Comparison of ENCODE assay signal across 10 cellular contexts in the genomic region with DNA sequence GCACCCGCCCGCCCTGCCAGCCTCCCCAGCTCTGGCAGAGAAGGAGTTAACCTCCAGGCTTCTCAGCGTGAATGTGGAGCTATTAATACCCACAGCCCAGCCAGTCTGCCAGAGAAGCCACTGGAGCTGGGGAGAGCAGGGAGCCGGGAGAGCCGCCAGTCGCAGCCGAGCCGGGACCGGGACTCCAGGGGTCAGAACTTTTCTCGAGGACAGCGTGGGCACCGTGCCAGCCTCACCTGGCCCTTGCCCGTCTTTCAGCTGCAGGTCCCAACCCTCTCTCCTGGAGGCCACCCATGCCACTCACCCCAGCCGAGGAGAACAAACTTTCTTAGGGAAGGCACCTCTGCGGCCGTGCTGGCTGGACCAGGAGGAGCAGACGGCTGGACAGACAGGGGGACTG. TPM values are rescaled to one million over a fixed set of nuclear protein-coding genes. Genes with fewer than 3 reads are reported as not detected.
DNase-seq lines count a peak whose midpoint lies in the region; ATAC-seq and TF ChIP-seq lines count a peak whose summit lies in the region.
"Had no signal": no experiment of that assay in that cellular context is flagged by ENCODE, and none has a peak within 500 bp of the region (broad histone marks: within the 10 kb centered on the region; RNA-seq: fewer than 3 reads in every experiment).

No MANE protein-coding gene starts in this region.

- TF ChIP-seq CTCF in cardiac muscle cell (IDR thresholded peaks at IDR 0.05; ENCODE audit: low read depth, low read length) (no peak), parathyroid adenoma (IDR thresholded peaks at IDR 0.05) (no peak)

- H3K9ac ChIP-seq in parathyroid adenoma: no peak overlapping the region

- H3K79me2 ChIP-seq in parathyroid adenoma: no peaks in the 10 kb centered on the region

- H3K36me3 ChIP-seq in cardiac muscle cell (no peaks in the 10 kb centered on the region), parathyroid adenoma (ENCODE audit: control insufficient read depth, insufficient read depth, low read length) (no peaks in the 10 kb centered on the region)

- peaks cover 23% of the 10 kb centered on the region for H3K4me1 ChIP-seq in cardiac muscle cell (ENCODE audit: low read depth)
- H3K4me1 ChIP-seq in parathyroid adenoma: peaks cover 5% of the 10 kb centered on the region

- peak overlapping the region; percentile 83 for H3K27ac ChIP-seq in cardiac muscle cell
- no peak overlapping the region for H3K27ac ChIP-seq in parathyroid adenoma

- H3K27me3 ChIP-seq in cardiac muscle cell: no peaks in the 10 kb centered on the region
- H3K27me3 ChIP-seq in parathyroid adenoma (ENCODE audit: control insufficient read depth, insufficient read depth, low read length): no peaks in the 10 kb centered on the region

- H3K4me2 ChIP-seq in parathyroid adenoma (ENCODE audit: low read length): peak overlapping the region; percentile 83

- H3K4me3 ChIP-seq in cardiac muscle cell: peak overlapping the region; percentile 41
- H3K4me3 ChIP-seq in parathyroid adenoma (ENCODE audit: low read depth, low read length): peak overlapping the region; percentile 47

- H2AFZ ChIP-seq in parathyroid adenoma: peak overlapping the region; percentile 82

- no peaks in the 10 kb centered on the region for H3K9me3 ChIP-seq in cardiac muscle cell (ENCODE audit: low read depth)
- no peaks in the 10 kb centered on the region for H3K9me3 ChIP-seq in parathyroid adenoma (ENCODE audit: control insufficient read depth, low read length)

- peak; percentile 46 for DNase-seq in GM03348 (ENCODE audit: low spot score)
- peak; percentile 33 to 87 for DNase-seq in cardiac muscle cell (ENCODE audit: low read depth in 1 of 2, low spot score in 1 of 2)
- DNase-seq in activated CD4-positive, alpha-beta T cell treated with anti-CD3 and anti-CD28 coated beads for 4 hours: no peak
- DNase-seq in activated CD8-positive, alpha-beta memory T cell treated with anti-CD3 and anti-CD28 coated beads for 24 hours: no peak
- no peak for DNase-seq in NCI-H1930 (lab: John Stamatoyannopoulos, UW)
- DNase-seq: activated CD8-positive, alpha-beta memory T cell treated with anti-CD3 and anti-CD28 coated beads, Interleukin-2, amount 50 U/mL, for 48 hours; EL had no signal

- ATAC-seq in SK-N-SH treated with all-trans-retinoic acid at 6 μM for 48 hours: peak; percentile 75
- no peak for ATAC-seq in GM19023 (IDR thresholded peaks at IDR 0.05; ENCODE audit: unreplicated experiment)

TF ChIP-seq in SK-N-SH treated with all-trans-retinoic acid at 6 μM for 48 hours, 23 proteins besides CTCF, POLR2A, EP300 and RAD21:
- TF ChIP-seq RARB (CRISPR knock-in tag; IDR thresholded peaks at IDR 0.05) (no peak), SNAI2 (CRISPR knock-in tag; IDR thresholded peaks at IDR 0.05) (no peak), OSR1 (CRISPR knock-in tag; IDR thresholded peaks at IDR 0.05) (no peak), ZNF565 (CRISPR knock-in tag; conservative IDR thresholded peaks at IDR 0.05; ENCODE audit: low read depth) (no peak), BACH2 (CRISPR knock-in tag; IDR thresholded peaks at IDR 0.05; ENCODE audit: borderline replicate concordance) (no peak), TCF4 (CRISPR knock-in tag; IDR thresholded peaks at IDR 0.05; ENCODE audit: borderline replicate concordance) (no peak), ZNF70 (CRISPR knock-in tag; IDR thresholded peaks at IDR 0.05) (no peak), ESRRG (CRISPR knock-in tag; IDR thresholded peaks at IDR 0.05) (no peak), CSDC2 (CRISPR knock-in tag; IDR thresholded peaks at IDR 0.05) (no peak), GLIS3 (CRISPR knock-in tag; IDR thresholded peaks at IDR 0.05) (no peak), ZFP3 (CRISPR knock-in tag; IDR thresholded peaks at IDR 0.05) (no peak), ARNTL (CRISPR knock-in tag; IDR thresholded peaks at IDR 0.05; ENCODE audit: borderline replicate concordance, low read depth) (no peak), ZFP30 (CRISPR knock-in tag; IDR thresholded peaks at IDR 0.05) (no peak), ISL1 (CRISPR knock-in tag; IDR thresholded peaks at IDR 0.05) (no peak), ZNF8 (CRISPR knock-in tag; IDR thresholded peaks at IDR 0.05) (no peak)
- TF ChIP-seq, protein P1, sequence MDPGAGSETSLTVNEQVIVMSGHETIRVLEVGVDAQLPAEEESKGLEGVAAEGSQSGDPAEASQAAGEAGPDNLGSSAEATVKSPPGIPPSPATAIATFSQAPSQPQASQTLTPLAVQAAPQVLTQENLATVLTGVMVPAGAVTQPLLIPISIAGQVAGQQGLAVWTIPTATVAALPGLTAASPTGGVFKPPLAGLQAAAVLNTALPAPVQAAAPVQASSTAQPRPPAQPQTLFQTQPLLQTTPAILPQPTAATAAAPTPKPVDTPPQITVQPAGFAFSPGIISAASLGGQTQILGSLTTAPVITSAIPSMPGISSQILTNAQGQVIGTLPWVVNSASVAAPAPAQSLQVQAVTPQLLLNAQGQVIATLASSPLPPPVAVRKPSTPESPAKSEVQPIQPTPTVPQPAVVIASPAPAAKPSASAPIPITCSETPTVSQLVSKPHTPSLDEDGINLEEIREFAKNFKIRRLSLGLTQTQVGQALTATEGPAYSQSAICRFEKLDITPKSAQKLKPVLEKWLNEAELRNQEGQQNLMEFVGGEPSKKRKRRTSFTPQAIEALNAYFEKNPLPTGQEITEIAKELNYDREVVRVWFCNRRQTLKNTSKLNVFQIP (CRISPR knock-in tag; IDR thresholded peaks at IDR 0.05; ENCODE audit: borderline replicate concordance, low read depth): no peak
- TF ChIP-seq, protein P2, sequence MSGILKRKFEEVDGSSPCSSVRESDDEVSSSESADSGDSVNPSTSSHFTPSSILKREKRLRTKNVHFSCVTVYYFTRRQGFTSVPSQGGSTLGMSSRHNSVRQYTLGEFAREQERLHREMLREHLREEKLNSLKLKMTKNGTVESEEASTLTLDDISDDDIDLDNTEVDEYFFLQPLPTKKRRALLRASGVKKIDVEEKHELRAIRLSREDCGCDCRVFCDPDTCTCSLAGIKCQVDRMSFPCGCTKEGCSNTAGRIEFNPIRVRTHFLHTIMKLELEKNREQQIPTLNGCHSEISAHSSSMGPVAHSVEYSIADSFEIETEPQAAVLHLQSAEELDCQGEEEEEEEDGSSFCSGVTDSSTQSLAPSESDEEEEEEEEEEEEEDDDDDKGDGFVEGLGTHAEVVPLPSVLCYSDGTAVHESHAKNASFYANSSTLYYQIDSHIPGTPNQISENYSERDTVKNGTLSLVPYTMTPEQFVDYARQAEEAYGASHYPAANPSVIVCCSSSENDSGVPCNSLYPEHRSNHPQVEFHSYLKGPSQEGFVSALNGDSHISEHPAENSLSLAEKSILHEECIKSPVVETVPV (CRISPR knock-in tag; IDR thresholded peaks at IDR 0.05): no peak
- TF ChIP-seq, protein P3, sequence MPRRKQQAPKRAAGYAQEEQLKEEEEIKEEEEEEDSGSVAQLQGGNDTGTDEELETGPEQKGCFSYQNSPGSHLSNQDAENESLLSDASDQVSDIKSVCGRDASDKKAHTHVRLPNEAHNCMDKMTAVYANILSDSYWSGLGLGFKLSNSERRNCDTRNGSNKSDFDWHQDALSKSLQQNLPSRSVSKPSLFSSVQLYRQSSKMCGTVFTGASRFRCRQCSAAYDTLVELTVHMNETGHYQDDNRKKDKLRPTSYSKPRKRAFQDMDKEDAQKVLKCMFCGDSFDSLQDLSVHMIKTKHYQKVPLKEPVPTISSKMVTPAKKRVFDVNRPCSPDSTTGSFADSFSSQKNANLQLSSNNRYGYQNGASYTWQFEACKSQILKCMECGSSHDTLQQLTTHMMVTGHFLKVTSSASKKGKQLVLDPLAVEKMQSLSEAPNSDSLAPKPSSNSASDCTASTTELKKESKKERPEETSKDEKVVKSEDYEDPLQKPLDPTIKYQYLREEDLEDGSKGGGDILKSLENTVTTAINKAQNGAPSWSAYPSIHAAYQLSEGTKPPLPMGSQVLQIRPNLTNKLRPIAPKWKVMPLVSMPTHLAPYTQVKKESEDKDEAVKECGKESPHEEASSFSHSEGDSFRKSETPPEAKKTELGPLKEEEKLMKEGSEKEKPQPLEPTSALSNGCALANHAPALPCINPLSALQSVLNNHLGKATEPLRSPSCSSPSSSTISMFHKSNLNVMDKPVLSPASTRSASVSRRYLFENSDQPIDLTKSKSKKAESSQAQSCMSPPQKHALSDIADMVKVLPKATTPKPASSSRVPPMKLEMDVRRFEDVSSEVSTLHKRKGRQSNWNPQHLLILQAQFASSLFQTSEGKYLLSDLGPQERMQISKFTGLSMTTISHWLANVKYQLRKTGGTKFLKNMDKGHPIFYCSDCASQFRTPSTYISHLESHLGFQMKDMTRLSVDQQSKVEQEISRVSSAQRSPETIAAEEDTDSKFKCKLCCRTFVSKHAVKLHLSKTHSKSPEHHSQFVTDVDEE (CRISPR knock-in tag; IDR thresholded peaks at IDR 0.05): no peak
- TF ChIP-seq, protein P4, sequence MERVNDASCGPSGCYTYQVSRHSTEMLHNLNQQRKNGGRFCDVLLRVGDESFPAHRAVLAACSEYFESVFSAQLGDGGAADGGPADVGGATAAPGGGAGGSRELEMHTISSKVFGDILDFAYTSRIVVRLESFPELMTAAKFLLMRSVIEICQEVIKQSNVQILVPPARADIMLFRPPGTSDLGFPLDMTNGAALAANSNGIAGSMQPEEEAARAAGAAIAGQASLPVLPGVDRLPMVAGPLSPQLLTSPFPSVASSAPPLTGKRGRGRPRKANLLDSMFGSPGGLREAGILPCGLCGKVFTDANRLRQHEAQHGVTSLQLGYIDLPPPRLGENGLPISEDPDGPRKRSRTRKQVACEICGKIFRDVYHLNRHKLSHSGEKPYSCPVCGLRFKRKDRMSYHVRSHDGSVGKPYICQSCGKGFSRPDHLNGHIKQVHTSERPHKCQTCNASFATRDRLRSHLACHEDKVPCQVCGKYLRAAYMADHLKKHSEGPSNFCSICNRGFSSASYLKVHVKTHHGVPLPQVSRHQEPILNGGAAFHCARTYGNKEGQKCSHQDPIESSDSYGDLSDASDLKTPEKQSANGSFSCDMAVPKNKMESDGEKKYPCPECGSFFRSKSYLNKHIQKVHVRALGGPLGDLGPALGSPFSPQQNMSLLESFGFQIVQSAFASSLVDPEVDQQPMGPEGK (CRISPR knock-in tag; IDR thresholded peaks at IDR 0.05; ENCODE audit: borderline replicate concordance): no peak

RNA-seq across cellular contexts. Expression of gene SBK1, which starts 33.8 kb away (rescaled TPM):
- total RNA-seq in cardiac muscle cell: 11.7 and 12.0 TPM in 2 replicates
- 12.9 and 15.3 TPM in 2 replicates for polyA plus RNA-seq in cardiac muscle cell

RNA-seq across cellular contexts. Expression of gene XPO6, which starts 46.8 kb away (rescaled TPM):
- 72.5 and 79.8 TPM in 2 replicates for total RNA-seq in cardiac muscle cell
- polyA plus RNA-seq in cardiac muscle cell: 34.8 and 45.1 TPM in 2 replicates

Comparison
In these comparisons a context has a peak if more than half of its experiments do, and no peak if none do; other contexts are left out.
1. DNase-seq: peak in GM03348 (single experiment) and cardiac muscle cell (2 of 2); none in activated CD4-positive, alpha-beta T cell treated with anti-CD3 and anti-CD28 coated beads for 4 hours (0 of 2), activated CD8-positive, alpha-beta memory T cell treated with anti-CD3 and anti-CD28 coated beads for 24 hours (single experiment) and NCI-H1930 (0 of 2).